ENCODE assay signal across 14 cellular contexts in the genomic region with DNA sequence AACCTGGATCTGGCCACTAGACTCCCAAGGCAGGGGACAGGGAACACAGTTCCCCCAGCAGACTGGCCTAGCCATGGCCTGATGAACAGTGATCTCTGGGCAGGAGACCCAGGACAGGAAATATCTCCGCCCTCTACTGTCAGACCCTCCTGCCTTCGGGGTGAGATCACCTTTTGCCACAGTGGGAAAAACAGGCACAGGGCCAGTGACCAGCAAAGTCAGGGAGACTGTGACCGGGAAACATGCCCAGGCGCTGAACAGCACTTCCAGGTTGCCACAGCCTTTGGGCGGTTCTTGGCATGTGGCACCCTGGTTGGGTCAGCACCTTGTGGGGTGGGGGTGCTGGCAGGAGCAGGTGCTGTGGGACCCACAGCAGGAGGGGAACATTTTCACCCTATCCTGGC. TPM values are rescaled to one million over a fixed set of nuclear protein-coding genes. Genes with fewer than 3 reads are reported as not detected.
DNase-seq lines count a peak whose midpoint lies in the region; ATAC-seq and TF ChIP-seq lines count a peak whose summit lies in the region.
"Had no signal": no experiment of that assay in that cellular context is flagged by ENCODE, and none has a peak within 500 bp of the region (broad histone marks: within the 10 kb centered on the region; RNA-seq: fewer than 3 reads in every experiment).

No MANE protein-coding gene starts in this region.

- TF ChIP-seq EP300 in gastroesophageal sphincter (IDR thresholded peaks at IDR 0.05), result no peak

- H3K4me3 ChIP-seq in gastroesophageal sphincter (no peak overlapping the region), parathyroid adenoma (ENCODE audit: low read depth, low read length) (no peak overlapping the region)

- ATAC-seq in gastroesophageal sphincter (no peak), GM21737 (IDR thresholded peaks at IDR 0.05; ENCODE audit: unreplicated experiment) (no peak), HG03354 (IDR thresholded peaks at IDR 0.05; ENCODE audit: poor library complexity, severe bottlenecking, unreplicated experiment) (no peak)

- H3K9me3 ChIP-seq in gastroesophageal sphincter (no peaks in the 10 kb centered on the region), parathyroid adenoma (ENCODE audit: control insufficient read depth, low read length) (no peaks in the 10 kb centered on the region)
- H3K9me3 ChIP-seq: spleen had no signal

- H3K4me2 ChIP-seq in parathyroid adenoma (ENCODE audit: low read length), result no peak overlapping the region

- peaks cover 0 to 21% (median 4%) of the 10 kb centered on the region in 3 donors for H3K4me1 ChIP-seq in gastroesophageal sphincter
- H3K4me1 ChIP-seq in parathyroid adenoma, result no peaks in the 10 kb centered on the region

- H2AFZ ChIP-seq in parathyroid adenoma, result peak overlapping the region; percentile 94

- TF ChIP-seq POLR2A in gastroesophageal sphincter (IDR thresholded peaks at IDR 0.05), result no peak

- no peak overlapping the region for H3K9ac ChIP-seq in parathyroid adenoma

- no peaks in the 10 kb centered on the region for H3K36me3 ChIP-seq in gastroesophageal sphincter
- H3K36me3 ChIP-seq in parathyroid adenoma (ENCODE audit: control insufficient read depth, insufficient read depth, low read length), result no peaks in the 10 kb centered on the region
- H3K36me3 ChIP-seq: spleen had no signal

- H3K79me2 ChIP-seq in parathyroid adenoma, result no peaks in the 10 kb centered on the region

- 60% methylated on average over 2 of the region's 5 CpGs; no CpG with 5 or more reads in 1 of the 2 donors for WGBS in gastroesophageal sphincter (ENCODE audit: low coverage in 1 of 2), 2 donors

- peak overlapping the region in 3 of 4 donors; percentile 93 to 96 (median 96) for H3K27ac ChIP-seq in gastroesophageal sphincter
- H3K27ac ChIP-seq in parathyroid adenoma, result peak overlapping the region; percentile 77

- H3K27me3 ChIP-seq in gastroesophageal sphincter (no peaks in the 10 kb centered on the region), parathyroid adenoma (ENCODE audit: control insufficient read depth, insufficient read depth, low read length) (no peaks in the 10 kb centered on the region)

- TF ChIP-seq CTCF in gastroesophageal sphincter (IDR thresholded peaks at IDR 0.05) (no peak), parathyroid adenoma (IDR thresholded peaks at IDR 0.05) (no peak)

- DNase-seq in DMS 273 (lab: John Stamatoyannopoulos, UW; ENCODE audit: unreplicated experiment) (peak; percentile 22), DMS 273 treated with DMSO at 0.1 percent for 48 hours (lab: John Stamatoyannopoulos, UW) (no peak), RPMI7951 (ENCODE audit: low read depth) (peak; percentile 28), NCI-H524 treated with DMSO at 0.1 percent for 48 hours (lab: John Stamatoyannopoulos, UW) (no peak)
- DNase-seq: activated CD4-positive, alpha-beta T cell treated with anti-CD3 and anti-CD28 coated beads, Interleukin-2, amount 10 ng/mL, durations not matched to agents 7 days and 5 days; activated naive CD4-positive, alpha-beta T cell treated with anti-CD3 and anti-CD28 coated beads, Interleukin-2, amount 50 U/mL, for 16 hours; DND-41; effector CD4-positive, alpha-beta T cell; NCI-H748 treated with DMSO at 0.1 percent for 48 hours; spleen had no signal

RNA-seq across cellular contexts. Expression of a gene that starts 8.9 kb away (rescaled TPM):
- total RNA-seq in RPMI7951 (2014; rRNA removed; shearing (Covaris generic)), result 6.1 and 7.9 TPM in 2 replicates
- 10 to 100 TPM in 1 of 4 donors, 1 to 10 TPM in 3; 5.3 to 10.7 (median 7.1) TPM for total RNA-seq in gastroesophageal sphincter

RNA-seq across cellular contexts. Expression of a gene that starts 34.5 kb away (rescaled TPM):
- 6.0 and 6.5 TPM in 2 replicates for total RNA-seq in RPMI7951 (2014; rRNA removed; shearing (Covaris generic))
- 1 to 10 TPM; 1.7 to 3.7 (median 3.3) TPM for total RNA-seq in gastroesophageal sphincter

RNA-seq across cellular contexts. Expression of a gene that starts 58.7 kb away (rescaled TPM):
- 16.1 and 17.2 TPM in 2 replicates for total RNA-seq in RPMI7951 (2014; rRNA removed; shearing (Covaris generic))
- 10 to 100 TPM; 22.6 to 58.1 (median 46.8) TPM for total RNA-seq in gastroesophageal sphincter

Comparison
In these comparisons a context has a peak if more than half of its experiments do, and no peak if none do; other contexts are left out.
1. DNase-seq: peak in DMS 273 (single experiment) and RPMI7951 (single experiment); none in DMS 273 treated with DMSO at 0.1 percent for 48 hours (single experiment) and NCI-H524 treated with DMSO at 0.1 percent for 48 hours (single experiment).